In genomic region chr3:10327592-10327991, GRCh38 we compare ENCODE assay signal across 9 cellular contexts. TPM values are rescaled to one million over a fixed set of nuclear protein-coding genes. Genes with fewer than 3 reads are reported as not detected.
"Had no signal": no experiment of that assay in that cellular context is flagged by ENCODE, and none has a peak within 500 bp of the region (broad histone marks: within the 10 kb centered on the region; RNA-seq: fewer than 3 reads in every experiment).

No MANE protein-coding gene starts in this region.

- H3K4me3 Mint-ChIP-seq: H9 had no signal

- H3K27ac ChIP-seq: GM23248, KMS-11 had no signal

- H3K9ac ChIP-seq: GM23248, KMS-11 had no signal

- H3K4me2 ChIP-seq: KMS-11 had no signal

- H2AFZ ChIP-seq: GM23248 had no signal

- DNase-seq: GM23248, GOT3, H9, HCEC 1CT, IMR-90, KBM-7 had no signal

- H3K27ac Mint-ChIP-seq: H9 had no signal

- H3K9me3 Mint-ChIP-seq: H9 had no signal

- H3K4me3 ChIP-seq: GM23248 had no signal

RNA-seq across cellular contexts. Expression of gene GHRL, which starts 34.8 kb away (rescaled TPM):
- total RNA-seq: GM23248, H4, HT-29, IMR-90 had no signal
